In genomic region chr6:33691456-33692077, GRCh38 we compare ENCODE assay signal across 1 cellular context.
TF ChIP-seq lines count a peak whose summit lies in the region.

No MANE protein-coding gene starts in this region.

TF ChIP-seq in HEK293, 187 proteins besides CTCF, POLR2A, EP300 and RAD21 (continued from another document):
- TF ChIP-seq, protein P1, sequence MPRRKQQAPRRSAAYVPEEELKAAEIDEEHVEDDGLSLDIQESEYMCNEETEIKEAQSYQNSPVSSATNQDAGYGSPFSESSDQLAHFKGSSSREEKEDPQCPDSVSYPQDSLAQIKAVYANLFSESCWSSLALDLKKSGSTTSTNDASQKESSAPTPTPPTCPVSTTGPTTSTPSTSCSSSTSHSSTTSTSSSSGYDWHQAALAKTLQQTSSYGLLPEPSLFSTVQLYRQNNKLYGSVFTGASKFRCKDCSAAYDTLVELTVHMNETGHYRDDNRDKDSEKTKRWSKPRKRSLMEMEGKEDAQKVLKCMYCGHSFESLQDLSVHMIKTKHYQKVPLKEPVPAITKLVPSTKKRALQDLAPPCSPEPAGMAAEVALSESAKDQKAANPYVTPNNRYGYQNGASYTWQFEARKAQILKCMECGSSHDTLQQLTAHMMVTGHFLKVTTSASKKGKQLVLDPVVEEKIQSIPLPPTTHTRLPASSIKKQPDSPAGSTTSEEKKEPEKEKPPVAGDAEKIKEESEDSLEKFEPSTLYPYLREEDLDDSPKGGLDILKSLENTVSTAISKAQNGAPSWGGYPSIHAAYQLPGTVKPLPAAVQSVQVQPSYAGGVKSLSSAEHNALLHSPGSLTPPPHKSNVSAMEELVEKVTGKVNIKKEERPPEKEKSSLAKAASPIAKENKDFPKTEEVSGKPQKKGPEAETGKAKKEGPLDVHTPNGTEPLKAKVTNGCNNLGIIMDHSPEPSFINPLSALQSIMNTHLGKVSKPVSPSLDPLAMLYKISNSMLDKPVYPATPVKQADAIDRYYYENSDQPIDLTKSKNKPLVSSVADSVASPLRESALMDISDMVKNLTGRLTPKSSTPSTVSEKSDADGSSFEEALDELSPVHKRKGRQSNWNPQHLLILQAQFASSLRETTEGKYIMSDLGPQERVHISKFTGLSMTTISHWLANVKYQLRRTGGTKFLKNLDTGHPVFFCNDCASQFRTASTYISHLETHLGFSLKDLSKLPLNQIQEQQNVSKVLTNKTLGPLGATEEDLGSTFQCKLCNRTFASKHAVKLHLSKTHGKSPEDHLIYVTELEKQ (tag by site-specific recombination; IDR thresholded peaks at IDR 0.05; ENCODE audit: borderline replicate concordance): no peak
- no peak for TF ChIP-seq KLF1 (tag by site-specific recombination; IDR thresholded peaks at IDR 0.05)
- TF ChIP-seq ZNF488 (tag by site-specific recombination; IDR thresholded peaks at IDR 0.05): no peak
